In the genomic region with DNA sequence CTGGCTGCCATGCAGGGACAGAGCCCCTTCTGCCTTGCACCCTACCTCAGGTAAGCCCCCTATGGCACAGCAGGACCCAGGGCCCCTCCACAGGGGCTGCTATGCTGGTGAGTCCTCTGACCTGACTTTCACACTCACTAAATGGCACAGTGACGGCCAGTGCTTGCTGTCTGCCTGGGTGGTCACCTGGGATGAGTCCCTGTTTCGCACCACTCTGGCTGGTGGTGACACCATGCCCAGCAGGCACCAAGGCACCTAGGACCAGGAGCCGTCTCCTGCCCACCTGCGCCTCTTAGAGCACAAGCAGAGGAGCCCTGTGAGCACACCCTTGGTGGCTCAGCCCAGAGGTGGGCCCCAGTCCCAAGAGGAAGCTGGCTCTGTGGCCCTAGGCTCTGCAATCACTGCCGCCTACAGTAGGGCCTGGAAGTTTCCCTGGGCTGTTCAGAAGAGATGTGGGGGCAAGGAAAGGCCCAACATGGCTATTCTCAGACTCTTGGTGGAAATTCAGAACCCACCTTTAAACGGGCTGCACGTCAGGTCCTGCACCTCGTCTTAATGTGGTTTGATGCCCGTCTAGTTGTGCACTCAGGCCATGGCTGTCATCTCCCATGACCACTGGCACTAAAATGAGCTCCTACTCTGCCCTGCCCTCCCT, we compare ENCODE assay signal across 24 cellular contexts.
"Had no signal": no experiment of that assay in that cellular context is flagged by ENCODE, and none has a peak within 500 bp of the region (broad histone marks: within the 10 kb centered on the region; RNA-seq: fewer than 3 reads in every experiment).

No MANE protein-coding gene starts in this region.

- H3K4me3 Mint-ChIP-seq: endodermal cell, immature natural killer cell, memory B cell, nephron had no signal

- H3K4me1 ChIP-seq: vagina had no signal

- H3K27me3 ChIP-seq: foreskin keratinocyte, right lobe of liver, suprapubic skin, thyroid gland, upper lobe of left lung, vagina had no signal

- H3K4me3 ChIP-seq: left ventricle myocardium inferior, lower lobe of right lung, psoas muscle, right lobe of liver, skin epidermis, suprapubic skin, thyroid gland, upper lobe of left lung, vagina had no signal

- H3K27ac ChIP-seq: foreskin keratinocyte, left ventricle myocardium inferior, lower lobe of right lung, parathyroid adenoma, psoas muscle, right lobe of liver, skin epidermis, suprapubic skin, thyroid gland, upper lobe of left lung, vagina had no signal

- H3K9ac ChIP-seq: parathyroid adenoma had no signal

- ATAC-seq: foreskin keratinocyte; left cardiac atrium; lower lobe of right lung; psoas muscle; right lobe of liver; stimulated activated naive CD8-positive, alpha-beta T cell treated with anti-CD3 and anti-CD28 coated beads, Interleukin-15, Interleukin-2, amounts not matched to agents 100 U/mL and 50 U/mL, for 24 hours had no signal

- H3K36me3 Mint-ChIP-seq: immature natural killer cell, memory B cell, naive B cell had no signal

- DNase-seq: effector CD4-positive, alpha-beta T cell; endodermal cell; erythroblast; foreskin keratinocyte; immature natural killer cell; left cardiac atrium; left ventricle myocardium inferior; lower lobe of right lung; naive B cell; psoas muscle; stimulated activated CD4-positive, alpha-beta T cell treated with anti-CD3 and anti-CD28 coated beads, Interleukin-12 subunit alpha, Interleukin-12 subunit beta, amount 100 ng/mL, for 4 hours; stimulated activated CD4-positive, alpha-beta T cell treated with anti-CD3 and anti-CD28 coated beads, Interleukin-2, amount 100 ng/mL, for 48 hours; stimulated activated naive CD8-positive, alpha-beta T cell treated with anti-CD3 and anti-CD28 coated beads, Interleukin-15, Interleukin-2, amounts not matched to agents 100 U/mL and 50 U/mL, for 24 hours; upper lobe of left lung had no signal

- H3K9me3 ChIP-seq: left ventricle myocardium inferior, lower lobe of right lung, psoas muscle, right lobe of liver, suprapubic skin, thyroid gland, upper lobe of left lung, vagina had no signal

- FAIRE-seq: endothelial cell of umbilical vein, keratinocyte had no signal

- H3K9me3 Mint-ChIP-seq: endodermal cell, immature natural killer cell, memory B cell, naive B cell, nephron had no signal

- H3K79me2 ChIP-seq: parathyroid adenoma had no signal

- H2AFZ ChIP-seq: parathyroid adenoma had no signal

- H3K27ac Mint-ChIP-seq: endodermal cell, immature natural killer cell, memory B cell, nephron had no signal

- H3K36me3 ChIP-seq: left ventricle myocardium inferior, lower lobe of right lung, right lobe of liver, suprapubic skin, thyroid gland, upper lobe of left lung, vagina had no signal
